ENCODE assay signal across 1 cellular context in genomic region chr16:86199871-86200700, GRCh38.
A peak's percentile ranks its signal among the peaks of the same experiment; 100 is the strongest.
TF ChIP-seq lines count a peak whose summit lies in the region.

No MANE protein-coding gene starts in this region.

TF ChIP-seq in A549, 52 proteins besides CTCF, POLR2A, EP300 and RAD21 (continued from another document):
- TF ChIP-seq, protein P1, sequence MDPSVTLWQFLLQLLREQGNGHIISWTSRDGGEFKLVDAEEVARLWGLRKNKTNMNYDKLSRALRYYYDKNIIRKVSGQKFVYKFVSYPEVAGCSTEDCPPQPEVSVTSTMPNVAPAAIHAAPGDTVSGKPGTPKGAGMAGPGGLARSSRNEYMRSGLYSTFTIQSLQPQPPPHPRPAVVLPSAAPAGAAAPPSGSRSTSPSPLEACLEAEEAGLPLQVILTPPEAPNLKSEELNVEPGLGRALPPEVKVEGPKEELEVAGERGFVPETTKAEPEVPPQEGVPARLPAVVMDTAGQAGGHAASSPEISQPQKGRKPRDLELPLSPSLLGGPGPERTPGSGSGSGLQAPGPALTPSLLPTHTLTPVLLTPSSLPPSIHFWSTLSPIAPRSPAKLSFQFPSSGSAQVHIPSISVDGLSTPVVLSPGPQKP (IDR thresholded peaks at IDR 0.05; ENCODE audit: low read depth, low read length): no peak
- TF ChIP-seq ZC3H11A (IDR thresholded peaks at IDR 0.05) (no peak), REST (IDR thresholded peaks at IDR 0.05) (no peak), E2F6 (IDR thresholded peaks at IDR 0.05; ENCODE audit: borderline replicate concordance, low read depth) (no peak), CBX8 (IDR thresholded peaks at IDR 0.05) (0 out of 2 replicates have a peak, but pooled peaks have one; percentile 51)
